Comparison of ENCODE assay signal across 11 cellular contexts in the genomic region with DNA sequence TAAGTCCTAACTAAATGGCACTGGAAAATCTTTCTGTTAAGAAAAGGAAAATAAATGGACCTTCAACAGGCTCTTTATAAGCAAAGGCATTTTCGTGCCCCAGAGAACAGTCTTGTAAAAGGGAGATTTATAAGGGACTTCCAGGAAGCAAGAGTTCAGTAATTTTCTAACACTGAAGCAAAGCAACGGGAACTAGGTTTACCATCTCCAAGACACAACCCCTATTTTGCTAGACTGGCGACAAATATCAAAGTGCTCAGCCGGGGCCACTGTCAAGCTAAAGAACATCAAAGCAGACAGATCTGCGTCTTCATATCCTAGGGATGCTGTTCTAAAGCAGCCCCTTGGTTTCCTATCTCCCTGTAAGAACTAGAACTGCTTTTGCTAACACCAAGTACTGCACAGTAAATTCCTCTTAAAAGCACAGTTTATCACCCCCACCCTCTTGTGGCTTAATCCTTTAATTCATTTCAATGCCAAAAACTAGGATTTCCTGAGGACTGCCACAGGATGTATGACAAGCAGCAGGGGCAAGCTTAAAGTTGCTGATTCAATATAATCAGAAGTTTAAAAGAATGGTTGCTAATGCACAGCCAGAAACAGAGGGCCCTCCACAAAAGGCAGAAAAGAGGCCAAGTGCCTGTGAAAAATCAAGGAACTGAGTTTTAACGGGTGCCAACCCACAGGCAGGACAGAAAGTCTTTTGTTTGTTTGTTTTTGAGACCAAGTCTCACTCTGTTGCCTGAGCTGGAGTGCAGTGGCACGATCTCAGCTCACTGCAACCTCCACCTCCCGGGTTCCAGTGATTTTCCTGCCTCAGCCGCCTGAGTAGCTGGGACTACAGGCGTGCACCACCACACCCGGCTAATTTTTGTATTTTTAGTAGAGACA. TPM values are rescaled to one million over a fixed set of nuclear protein-coding genes. Genes with fewer than 3 reads are reported as not detected.
DNase-seq lines count a peak whose midpoint lies in the region; ATAC-seq and TF ChIP-seq lines count a peak whose summit lies in the region.
"Had no signal": no experiment of that assay in that cellular context is flagged by ENCODE, and none has a peak within 500 bp of the region (broad histone marks: within the 10 kb centered on the region; RNA-seq: fewer than 3 reads in every experiment).

No MANE protein-coding gene starts in this region.

- intact Hi-C loops in naive thymus-derived CD4-positive, alpha-beta T cell (cut with micrococcal nuclease): no loop called here

- H3K36me3 Mint-ChIP-seq in naive thymus-derived CD4-positive, alpha-beta T cell: peaks cover 0 to 18% (median 14%) of the 10 kb centered on the region in 5 donors

- peaks cover 12% of the 10 kb centered on the region for H3K4me1 ChIP-seq in HAP-1
- peaks cover 7% of the 10 kb centered on the region for H3K4me1 ChIP-seq in adipocyte (ENCODE audit: control insufficient read depth, insufficient read depth, low read length)
- H3K4me1 ChIP-seq in hepatocyte (ENCODE audit: insufficient read depth): peaks cover 24% of the 10 kb centered on the region
- no peaks in the 10 kb centered on the region for H3K4me1 ChIP-seq in naive thymus-derived CD4-positive, alpha-beta T cell (ENCODE audit: control insufficient read depth in 2 of 2, insufficient read depth in 2 of 2, low read length in 2 of 2)
- no peaks in the 10 kb centered on the region for H3K4me1 ChIP-seq in foreskin keratinocyte

- DNase-seq in HAP-1 (ENCODE audit: low spot score in 2 of 2): peak; percentile 11 to 41
- DNase-seq in adipocyte (ENCODE audit: low read depth): peak; percentile 14
- peak; percentile 19 for DNase-seq in hepatocyte (ENCODE audit: low spot score)
- no peak for DNase-seq in naive thymus-derived CD4-positive, alpha-beta T cell
- DNase-seq in DMS114 treated with DMSO at 0.1 percent for 48 hours (lab: John Stamatoyannopoulos, UW; ENCODE audit: unreplicated experiment): no peak
- no peak for DNase-seq in foreskin keratinocyte
- DNase-seq: effector CD4-positive, alpha-beta T cell; T1000 had no signal

- no peak overlapping the region for H3K9ac ChIP-seq in adipocyte (ENCODE audit: low read length)

- no peaks in the 10 kb centered on the region for H3K79me2 ChIP-seq in hepatocyte

- H3K4me3 Mint-ChIP-seq in naive thymus-derived CD4-positive, alpha-beta T cell: no peak overlapping the region

- H3K4me1 Mint-ChIP-seq in naive thymus-derived CD4-positive, alpha-beta T cell: peaks cover 4 to 18% (median 7%) of the 10 kb centered on the region in 7 donors

- CTCF ChIA-PET in naive thymus-derived CD4-positive, alpha-beta T cell (lab: Charles Lee): interaction anchor here (0.6 kb wide), 1 partner anchor 70 kb away, joined by 3 read pairs; no protein-coding TSS in a partner anchor

- 30% methylated on average over 11 of the region's 11 CpGs for WGBS in hepatocyte (ENCODE audit: low lambda C conversion rate, missing lambda C conversion rate)

- H3K36me3 ChIP-seq in HAP-1 (replicated peaks) (no peaks in the 10 kb centered on the region; the same call in 1 of the 2 replicates), adipocyte (ENCODE audit: control insufficient read depth, insufficient read depth, low read length, severe bottlenecking) (no peaks in the 10 kb centered on the region), hepatocyte (replicated peaks; ENCODE audit: insufficient read depth, low read depth) (no peaks in the 10 kb centered on the region)
- peaks cover 0 to 13% (median 0%) of the 10 kb centered on the region in 3 experiments for H3K36me3 ChIP-seq in naive thymus-derived CD4-positive, alpha-beta T cell (ENCODE audit: control insufficient read depth in 2 of 3, insufficient read depth in 3 of 3, low read length in 3 of 3)

- H3K27ac ChIP-seq in hepatocyte: peak overlapping the region; percentile 58
- H3K27ac ChIP-seq in skin epidermis: peak overlapping the region in 17 of 21 experiments; percentile 1 to 70 (median 40)
- H3K27ac ChIP-seq in naive thymus-derived CD4-positive, alpha-beta T cell (ENCODE audit: low read depth, low read length): no peak overlapping the region
- no peak overlapping the region for H3K27ac ChIP-seq in foreskin keratinocyte

- H4K20me1 ChIP-seq in hepatocyte (ENCODE audit: insufficient read depth, poor library complexity, severe bottlenecking): no peaks in the 10 kb centered on the region

- H3K27ac Mint-ChIP-seq in naive thymus-derived CD4-positive, alpha-beta T cell: peak overlapping the region in 3 of 9 donors; percentile 49 to 63 (median 61)

- no peak for ATAC-seq in naive thymus-derived CD4-positive, alpha-beta T cell
- ATAC-seq in HG03097 (IDR thresholded peaks at IDR 0.05; ENCODE audit: low FRiP score, unreplicated experiment) (no peak), foreskin keratinocyte (no peak)

- H3K4me2 ChIP-seq in hepatocyte: peak overlapping the region; percentile 47

- in situ Hi-C loops in HAP-1 (cut with MboI; ENCODE audit: low sequenced_read_pairs): no loop called here

- no peak for TF ChIP-seq CTCF in hepatocyte (IDR thresholded peaks at IDR 0.05; ENCODE audit: poor library complexity)
- TF ChIP-seq CTCF in foreskin keratinocyte (conservative IDR thresholded peaks at IDR 0.05): no peak

- no peaks in the 10 kb centered on the region for H3K9me2 ChIP-seq in hepatocyte (replicated peaks; ENCODE audit: insufficient read depth)

- no peaks in the 10 kb centered on the region for H3K27me3 Mint-ChIP-seq in naive thymus-derived CD4-positive, alpha-beta T cell

- POLR2A ChIA-PET in naive thymus-derived CD4-positive, alpha-beta T cell (lab: Charles Lee): no interaction called here

- H3K9me3 ChIP-seq in HAP-1 (no peaks in the 10 kb centered on the region), adipocyte (ENCODE audit: control insufficient read depth, low read length) (no peaks in the 10 kb centered on the region), hepatocyte (ENCODE audit: low read depth) (no peaks in the 10 kb centered on the region)
- H3K9me3 ChIP-seq in naive thymus-derived CD4-positive, alpha-beta T cell (ENCODE audit: control insufficient read depth in 2 of 3, low read length in 3 of 3): no peaks in the 10 kb centered on the region

- H3K4me3 ChIP-seq in HAP-1 (no peak overlapping the region), adipocyte (ENCODE audit: low read length) (no peak overlapping the region), hepatocyte (no peak overlapping the region), skin epidermis (no peak overlapping the region)
- H3K4me3 ChIP-seq in naive thymus-derived CD4-positive, alpha-beta T cell (ENCODE audit: low read length): no peak overlapping the region

- no peak overlapping the region for H2AFZ ChIP-seq in hepatocyte

- H3K9me3 Mint-ChIP-seq in naive thymus-derived CD4-positive, alpha-beta T cell: no peaks in the 10 kb centered on the region

- H3K27me3 ChIP-seq in HAP-1 (ENCODE audit: low read depth) (no peaks in the 10 kb centered on the region), adipocyte (replicated peaks; ENCODE audit: control insufficient read depth, insufficient read depth, low read length) (no peaks in the 10 kb centered on the region), hepatocyte (no peaks in the 10 kb centered on the region), foreskin keratinocyte (no peaks in the 10 kb centered on the region)
- no peaks in the 10 kb centered on the region for H3K27me3 ChIP-seq in naive thymus-derived CD4-positive, alpha-beta T cell (ENCODE audit: control insufficient read depth in 2 of 2, insufficient read depth in 2 of 2, low read length in 2 of 2)

RNA-seq across cellular contexts. Expression of a gene that starts 44.0 kb away (rescaled TPM):
- total RNA-seq in hepatocyte (5.1 and 8.1 TPM in 2 replicates), foreskin keratinocyte (0.10 and 0.14 TPM in 2 replicates)
- polyA plus RNA-seq in hepatocyte (6.3 and 9.0 TPM in 2 replicates), foreskin keratinocyte (0.03 and 0.04 TPM in 2 replicates)
- total RNA-seq in naive thymus-derived CD4-positive, alpha-beta T cell: not detected
- not detected for polyA plus RNA-seq in naive thymus-derived CD4-positive, alpha-beta T cell
- total RNA-seq: MCF 10A had no signal

Comparison
In these comparisons a context has a peak if more than half of its experiments do, and no peak if none do; other contexts are left out.
1. DNase-seq: peak in HAP-1 (2 of 2), adipocyte (single experiment) and hepatocyte (single experiment); none in naive thymus-derived CD4-positive, alpha-beta T cell (0 of 9), DMS114 treated with DMSO at 0.1 percent for 48 hours (single experiment) and foreskin keratinocyte (0 of 2).
2. H3K27ac ChIP-seq: peak in hepatocyte (single experiment) and skin epidermis (17 of 21); none in naive thymus-derived CD4-positive, alpha-beta T cell (single experiment) and foreskin keratinocyte (single experiment).